8 cellular contexts compared by ENCODE assay signal in genomic region chrX:46903458-46904242, GRCh38. TPM values are rescaled to one million over a fixed set of nuclear protein-coding genes. Genes with fewer than 3 reads are reported as not detected.
DNase-seq lines count a peak whose midpoint lies in the region; ATAC-seq and TF ChIP-seq lines count a peak whose summit lies in the region.

No MANE protein-coding gene starts in this region.

- no peaks in the 10 kb centered on the region for H3K36me3 Mint-ChIP-seq in activated T-cell treated with anti-CD3 and anti-CD28 coated beads, Interleukin-2, amount 50 U/mL, for 24 hours (ENCODE audit: low read depth)

- H3K9me3 Mint-ChIP-seq in activated T-cell treated with anti-CD3 and anti-CD28 coated beads, Interleukin-2, amount 50 U/mL, for 24 hours = no peaks in the 10 kb centered on the region

- H2AFZ ChIP-seq in fibroblast of lung (ENCODE audit: low read length) = peak overlapping the region; percentile 92

- H3K4me1 ChIP-seq in NT2/D1 (ENCODE audit: insufficient read depth, insufficient read length) = no peaks in the 10 kb centered on the region
- no peaks in the 10 kb centered on the region for H3K4me1 ChIP-seq in fibroblast of lung (ENCODE audit: control insufficient read depth, extremely low read depth, insufficient read depth, low read length)
- H3K4me1 ChIP-seq in stomach smooth muscle (ENCODE audit: control insufficient read depth, insufficient read depth, low read length) = no peaks in the 10 kb centered on the region

- H3K79me2 ChIP-seq in fibroblast of lung (ENCODE audit: control insufficient read depth, insufficient read depth, low read length) = no peaks in the 10 kb centered on the region

- peak overlapping the region; percentile 62 for H3K4me3 Mint-ChIP-seq in activated T-cell treated with anti-CD3 and anti-CD28 coated beads, Interleukin-2, amount 50 U/mL, for 24 hours

- H3K27me3 ChIP-seq in NT2/D1 (ENCODE audit: insufficient read depth, insufficient read length) (no peaks in the 10 kb centered on the region), fibroblast of lung (ENCODE audit: control insufficient read depth, insufficient read depth, low read length) (no peaks in the 10 kb centered on the region), stomach smooth muscle (ENCODE audit: control insufficient read depth in 1 of 2, insufficient read depth in 2 of 2, low read length in 2 of 2) (peaks cover 0 to 8% of the 10 kb centered on the region in 2 donors)

- no peak overlapping the region for H3K27ac ChIP-seq in fibroblast of lung (ENCODE audit: insufficient read depth, low read length)
- no peak overlapping the region for H3K27ac ChIP-seq in stomach smooth muscle (ENCODE audit: low read length)

- H3K9me3 ChIP-seq in NT2/D1 (ENCODE audit: insufficient read depth, low read length) (no peaks in the 10 kb centered on the region), fibroblast of lung (ENCODE audit: control insufficient read depth, insufficient read depth, low read depth, low read length) (no peaks in the 10 kb centered on the region), stomach smooth muscle (ENCODE audit: control insufficient read depth in 2 of 2, low read length in 2 of 2) (no peaks in the 10 kb centered on the region)

- peaks cover 2% of the 10 kb centered on the region for H3K4me1 Mint-ChIP-seq in activated T-cell treated with anti-CD3 and anti-CD28 coated beads, Interleukin-2, amount 50 U/mL, for 24 hours (ENCODE audit: low read depth)

- H3K27me3 Mint-ChIP-seq in activated T-cell treated with anti-CD3 and anti-CD28 coated beads, Interleukin-2, amount 50 U/mL, for 24 hours = peaks cover 72% of the 10 kb centered on the region

- DNase-seq in D341Med (ENCODE audit: low spot score) = peak; percentile 87
- peak; percentile 63 for DNase-seq in HuH-7 (ENCODE audit: low spot score)
- DNase-seq in NT2/D1 (ENCODE audit: low read depth, low spot score) = peak; percentile 66
- peak; percentile 67 for DNase-seq in activated T-cell treated with anti-CD3 and anti-CD28 coated beads, Interleukin-2, amount 50 U/mL, for 24 hours
- peak; percentile 65 to 73 for DNase-seq in fibroblast of lung (ENCODE audit: low read depth in 2 of 2)
- DNase-seq in myocyte (ENCODE audit: low read depth) = peak; percentile 79

- no peaks in the 10 kb centered on the region for H4K20me1 ChIP-seq in fibroblast of lung (ENCODE audit: control insufficient read depth, extremely low read depth, insufficient read depth, low read length)

- no peak overlapping the region for H3K27ac Mint-ChIP-seq in activated T-cell treated with anti-CD3 and anti-CD28 coated beads, Interleukin-2, amount 50 U/mL, for 24 hours

- H3K4me2 ChIP-seq in fibroblast of lung (ENCODE audit: extremely low read depth, insufficient read depth, low read length) = peak overlapping the region; percentile 59

- H3K4me3 ChIP-seq in NT2/D1 (ENCODE audit: insufficient read length, low read depth) (peak overlapping the region; percentile 41), fibroblast of lung (replicated peaks in 1 of 4; ENCODE audit: control extremely low read depth in 1 of 4, insufficient read depth in 1 of 4, low read depth in 3 of 4, low read length in 4 of 4) (peak overlapping the region; percentile 51 to 62 (median 59)), stomach smooth muscle (ENCODE audit: low read length in 2 of 2) (peak overlapping the region; percentile 71 to 75)

- H3K9ac ChIP-seq in NT2/D1 (ENCODE audit: insufficient read length, low read depth) (peak overlapping the region; percentile 47), fibroblast of lung (ENCODE audit: insufficient read depth, low read length) (no peak overlapping the region), stomach smooth muscle (ENCODE audit: low read length in 2 of 2) (no peak overlapping the region)

- peak; percentile 59 for ATAC-seq in GM21515 (IDR thresholded peaks at IDR 0.05; ENCODE audit: unreplicated experiment)

- TF ChIP-seq CTCF in fibroblast of lung (conservative IDR thresholded peaks at IDR 0.05 in 1 of 2, IDR thresholded peaks at IDR 0.05 in 1 of 2; ENCODE audit: low read depth in 1 of 2, low read length in 2 of 2) = peak; percentile 47 to 62

- H3K36me3 ChIP-seq in NT2/D1 (ENCODE audit: insufficient read depth, insufficient read length, low read length) = no peaks in the 10 kb centered on the region
- no peaks in the 10 kb centered on the region for H3K36me3 ChIP-seq in fibroblast of lung (ENCODE audit: control insufficient read depth, insufficient read depth, low read length)
- H3K36me3 ChIP-seq in stomach smooth muscle (ENCODE audit: control insufficient read depth in 2 of 2, insufficient read depth in 2 of 2, low read length in 2 of 2) = no peaks in the 10 kb centered on the region

RNA-seq across cellular contexts. Expression of gene JADE3, which starts 8.6 kb away (rescaled TPM):
- total RNA-seq in fibroblast of lung (4.1 and 5.3 TPM in 2 replicates), myocyte (2.2 and 2.8 TPM in 2 replicates)
- polyA plus RNA-seq in fibroblast of lung = 3.7 and 5.1 TPM in 2 replicates
- 2.8 and 3.8 TPM in 2 replicates for polyA plus RNA-seq in fibroblast of lung (2012)
- 4.0 and 5.0 TPM in 2 replicates for polyA minus RNA-seq in fibroblast of lung (ENCODE audit: low replicate concordance)
- 1.5 TPM for polyA plus RNA-seq in myocyte (2012)
